In genomic region chr14:77707355-77707723, GRCh38 we compare ENCODE assay signal across 8 cellular contexts. TPM values are rescaled to one million over a fixed set of nuclear protein-coding genes. Genes with fewer than 3 reads are reported as not detected.
DNase-seq lines count a peak whose midpoint lies in the region; ATAC-seq, FAIRE-seq and TF ChIP-seq lines count a peak whose summit lies in the region.

No MANE protein-coding gene starts in this region.

- no peak for FAIRE-seq in GM12891 (lab: Jason Lieb, UNC)

- WGBS in adrenal gland, 4 donors: 0 to 2% (median 0%) methylated on average over 14 of the region's 14 CpGs

- intact Hi-C loops in adrenal gland (cut with DNase I) (loop anchor here in 1 of 2 donors (10.0 kb wide), 1 partner anchor 243 kb away; no protein-coding TSS in a partner anchor), left ventricle myocardium inferior (cut with micrococcal nuclease) (no loop called here), posterior cingulate gyrus (cut with DNase I) (loop anchor here (5.0 kb wide), 3 partner anchors 55 to 250 kb away; partner anchors contain the start of genes AHSA1, SNW1, SPTLC2 and VIPAS39)

- peak; percentile 22 for ATAC-seq in HG02840 (IDR thresholded peaks at IDR 0.05; ENCODE audit: low FRiP score, unreplicated experiment)

- H3K27me3 ChIP-seq in BJ (ENCODE audit: control insufficient read depth, insufficient read depth, low read length) (no peaks in the 10 kb centered on the region), adrenal gland (no peaks in the 10 kb centered on the region), left ventricle myocardium inferior (ENCODE audit: low read depth) (no peaks in the 10 kb centered on the region)

- H3K27ac ChIP-seq in adrenal gland (peak overlapping the region in 3 of 5 donors; percentile 41 to 64 (median 62)), left ventricle myocardium inferior (replicated peaks) (peak overlapping the region; percentile 83)

- DNase-seq in BJ (ENCODE audit: low read depth) (no peak), GM12891 (ENCODE audit: insufficient read length, low spot score) (peak; percentile 13), NCI-H2081 treated with DMSO at 0.1 percent for 48 hours (lab: John Stamatoyannopoulos, UW) (peak; percentile 5), adrenal gland (peak; percentile 27 to 67 (median 44)), left ventricle myocardium inferior (no peak), posterior cingulate gyrus (peak in 7 of 10 donors; percentile 23 to 90 (median 58))
- DNase-seq in activated effector memory CD4-positive, alpha-beta T cell treated with anti-CD3 and anti-CD28 coated beads, Interleukin-2, amount 50 U/mL, for 16 hours: no peak

- peak overlapping the region; percentile 57 for H3K4me3 ChIP-seq in BJ (ENCODE audit: low read depth, low read length)
- H3K4me3 ChIP-seq in adrenal gland: peak overlapping the region; percentile 73 to 98 (median 89)
- H3K4me3 ChIP-seq in left ventricle myocardium inferior: peak overlapping the region; percentile 98

- H3K9me3 ChIP-seq in adrenal gland (replicated peaks in 1 of 3) (no peaks in the 10 kb centered on the region), left ventricle myocardium inferior (replicated peaks) (no peaks in the 10 kb centered on the region)

- peaks cover 3% of the 10 kb centered on the region for H3K36me3 ChIP-seq in BJ (ENCODE audit: control insufficient read depth, insufficient read depth, low read length)
- peaks cover 0 to 39% of the 10 kb centered on the region in 2 donors for H3K36me3 ChIP-seq in adrenal gland (replicated peaks in 1 of 2)
- peaks cover 47% of the 10 kb centered on the region for H3K36me3 ChIP-seq in left ventricle myocardium inferior

- H3K4me1 ChIP-seq in adrenal gland (replicated peaks in 1 of 2): peaks cover 9 to 31% of the 10 kb centered on the region in 2 donors
- peaks cover 46% of the 10 kb centered on the region for H3K4me1 ChIP-seq in left ventricle myocardium inferior

- TF ChIP-seq CTCF in BJ (IDR thresholded peaks at IDR 0.05; ENCODE audit: insufficient read depth, low read depth, low read length) (peak; percentile 66), adrenal gland (IDR thresholded peaks at IDR 0.05) (peak in 5 of 6 experiments; percentile 9 to 43 (median 40)), left ventricle myocardium inferior (IDR thresholded peaks at IDR 0.05; ENCODE audit: borderline replicate concordance) (peak; percentile 32)

- POLR2A ChIA-PET in BJ (lab: Charles Lee): no interaction called here

- TF ChIP-seq POLR2A in GM12891 (IDR thresholded peaks at IDR 0.05; ENCODE audit: low read depth, low read length) (no peak), adrenal gland (IDR thresholded peaks at IDR 0.05) (no peak)

- CTCF ChIA-PET in BJ (lab: Yijun Ruan, JAX): interaction anchor here (0.7 to 4.3 kb wide), 3 partner anchors 52 to 248 kb away, joined by 3 to 21 read pairs (median 7); partner anchors contain the start of gene AHSA1

TF ChIP-seq in GM12891, 5 proteins besides CTCF, POLR2A, EP300 and RAD21:
- TF ChIP-seq SPI1 (IDR thresholded peaks at IDR 0.05; ENCODE audit: low read depth, low read length) (no peak), POU2F2 (IDR thresholded peaks at IDR 0.05; ENCODE audit: low read depth, low read length) (no peak), POLR2AphosphoS5 (IDR thresholded peaks at IDR 0.05; ENCODE audit: low read depth, low read length) (no peak), PAX5 (IDR thresholded peaks at IDR 0.05; ENCODE audit: insufficient read depth, low read length, severe bottlenecking) (no peak), TAF1 (IDR thresholded peaks at IDR 0.05; ENCODE audit: low read depth, low read length) (no peak)

RNA-seq across cellular contexts. Expression of gene ALKBH1, which starts 0.5 kb away (rescaled TPM):
- polyA plus RNA-seq in BJ (2011; rRNA removed) (9.2 and 12.2 TPM in 2 replicates), adrenal gland (10 to 100 TPM in 1 of 3 donors, 1 to 10 TPM in 2; 3.5 to 13.6 (median 7.4) TPM)
- 7.7 and 11.8 TPM in 2 replicates for polyA minus RNA-seq in BJ (2011; rRNA and poly(A)+ RNA removed)
- 7.7 TPM for polyA plus RNA-seq in GM12891 (2012; ENCODE audit: low read depth, missing spikeins)
- total RNA-seq in adrenal gland (10 to 100 TPM in 6 of 8 donors, 1 to 10 TPM in 2; 6.7 to 17.6 (median 12.0) TPM), left ventricle myocardium inferior (14.1 TPM)

RNA-seq across cellular contexts. Expression of gene SLIRP, which starts 0.6 kb away (rescaled TPM):
- polyA plus RNA-seq in BJ (2011; rRNA removed) (162 and 231 TPM in 2 replicates), adrenal gland (100 to 1,000 TPM; 208 to 602 (median 475) TPM)
- 14.8 and 20.1 TPM in 2 replicates for polyA minus RNA-seq in BJ (2011; rRNA and poly(A)+ RNA removed)
- 418 TPM for polyA plus RNA-seq in GM12891 (2012; ENCODE audit: low read depth, missing spikeins)
- total RNA-seq in adrenal gland (100 to 1,000 TPM in 5 of 8 donors, 10 to 100 TPM in 3; 70.6 to 744 (median 108) TPM), left ventricle myocardium inferior (204 TPM)

RNA-seq across cellular contexts. Expression of gene SNW1, which starts 53.6 kb away (rescaled TPM):
- polyA plus RNA-seq in BJ (2011; rRNA removed) (34.8 and 40.2 TPM in 2 replicates), adrenal gland (10 to 100 TPM; 24.2 to 85.0 (median 30.4) TPM)
- polyA minus RNA-seq in BJ (2011; rRNA and poly(A)+ RNA removed): 10.2 and 19.1 TPM in 2 replicates
- polyA plus RNA-seq in GM12891 (2012; ENCODE audit: low read depth, missing spikeins): 56.3 TPM
- total RNA-seq in adrenal gland (10 to 100 TPM; 32.8 to 67.5 (median 53.6) TPM), left ventricle myocardium inferior (52.6 TPM)

Comparison
In these comparisons a context has a peak if more than half of its experiments do, and no peak if none do; other contexts are left out.
1. DNase-seq: peak in GM12891 (single experiment), NCI-H2081 treated with DMSO at 0.1 percent for 48 hours (single experiment), adrenal gland (7 of 7) and posterior cingulate gyrus (7 of 10); none in BJ (single experiment), left ventricle myocardium inferior (single experiment) and activated effector memory CD4-positive, alpha-beta T cell treated with anti-CD3 and anti-CD28 coated beads, Interleukin-2, amount 50 U/mL, for 16 hours (single experiment).
2. Peak in every context shown above with its lines, with median percentiles within 50 percentile points of each other: H3K4me3 ChIP-seq and CTCF ChIP-seq.